In the genomic region with DNA sequence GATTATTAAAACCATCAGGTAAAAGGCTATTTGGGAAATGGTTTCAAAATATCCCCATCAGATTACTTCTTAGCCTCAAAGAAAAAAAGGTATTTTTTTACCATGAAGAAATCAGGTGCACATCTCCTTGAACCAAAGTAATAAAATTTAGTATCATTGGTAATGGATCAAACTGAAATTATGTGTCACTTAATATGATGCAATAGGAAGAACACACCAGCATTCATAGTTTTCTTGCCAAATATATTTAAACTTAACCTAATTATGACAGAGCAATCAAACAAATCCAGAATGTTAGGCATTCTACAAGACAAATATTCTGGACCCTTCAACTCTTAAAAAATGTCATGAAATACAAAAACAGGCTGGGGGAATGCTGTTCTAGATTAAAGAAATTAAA, we compare ENCODE assay signal across 29 cellular contexts.
"Had no signal": no experiment of that assay in that cellular context is flagged by ENCODE, and none has a peak within 500 bp of the region (broad histone marks: within the 10 kb centered on the region; RNA-seq: fewer than 3 reads in every experiment).

No MANE protein-coding gene starts in this region.

- H3K27ac ChIP-seq: ascending aorta, cardiac muscle cell, VCaP had no signal

- FAIRE-seq: bronchial epithelial cell, TTC549 had no signal

- H3K4me3 ChIP-seq: ascending aorta, cardiac muscle cell had no signal

- ATAC-seq: activated CD8-positive, alpha-beta memory T cell treated with anti-CD3 and anti-CD28 coated beads, Interleukin-2, amount 10 ng/mL, durations not matched to agents 7 days and 5 days; activated CD8-positive, alpha-beta T cell treated with anti-CD3 and anti-CD28 coated beads, Interleukin-2, amount 10 ng/mL, durations not matched to agents 7 days and 5 days; activated naive CD8-positive, alpha-beta T cell treated with anti-CD3 and anti-CD28 coated beads, Interleukin-2, amount 50 U/mL, for 24 hours had no signal

- DNase-seq: activated B cell treated with CpG ODN at 0.5 μM for 24 hours; activated CD4-positive, alpha-beta memory T cell treated with anti-CD3 and anti-CD28 coated beads, Interleukin-2, amount 10 ng/mL, durations not matched to agents 7 days and 5 days; activated CD4-positive, alpha-beta T cell treated with anti-CD3 and anti-CD28 coated beads for 4 hours; activated CD4-positive, alpha-beta T cell treated with anti-CD3 and anti-CD28 coated beads, Interleukin-2, amount 10 ng/mL, durations not matched to agents 7 days and 5 days; activated CD4-positive, alpha-beta T cell treated with anti-CD3 and anti-CD28 coated beads, Interleukin-2, amount 50 U/mL, for 48 hours; activated CD4-positive, CD25-positive, alpha-beta regulatory T cell treated with anti-CD3 and anti-CD28 coated beads, Interleukin-2, amount 50 U/mL, for 72 hours; activated CD8-positive, alpha-beta memory T cell treated with anti-CD3 and anti-CD28 coated beads for 24 hours; activated CD8-positive, alpha-beta memory T cell treated with anti-CD3 and anti-CD28 coated beads, Interleukin-2, amount 10 ng/mL, durations not matched to agents 7 days and 5 days; activated CD8-positive, alpha-beta memory T cell treated with anti-CD3 and anti-CD28 coated beads, Interleukin-2, amount 50 U/mL, for 48 hours; activated CD8-positive, alpha-beta T cell treated with anti-CD3 and anti-CD28 coated beads, Interleukin-2, amount 10 ng/mL, durations not matched to agents 7 days and 5 days; activated effector memory CD4-positive, alpha-beta T cell treated with Interleukin-2 at 50 U/mL for 16 hours; activated gamma-delta T cell; activated naive CD4-positive, alpha-beta T cell treated with anti-CD3 and anti-CD28 coated beads, Interleukin-2, amount 10 ng/mL, durations not matched to agents 7 days and 5 days; activated naive CD4-positive, alpha-beta T cell treated with Interleukin-2 at 50 U/mL for 16 hours; activated naive CD8-positive, alpha-beta T cell treated with anti-CD3 and anti-CD28 coated beads, Interleukin-2, amount 10 ng/mL, durations not matched to agents 7 days and 5 days; activated naive CD8-positive, alpha-beta T cell treated with anti-CD3 and anti-CD28 coated beads, Interleukin-2, amount 50 U/mL, for 24 hours; activated T-cell treated with anti-CD3 and anti-CD28 coated beads, Interleukin-2, amount 50 U/mL, for 24 hours; activated T-cell treated with anti-CD3 and anti-CD28 coated beads, Interleukin-2, amount 50 U/mL, for 48 hours; amygdala; anterior cingulate cortex; caudate nucleus; cerebellar nuclear complex; T-helper 2 cell; T-helper 9 cell had no signal

- H3K27me3 ChIP-seq: ascending aorta had no signal

- H3K36me3 ChIP-seq: ascending aorta, cardiac muscle cell had no signal
